ENCODE assay signal across 1 cellular context in the genomic region with DNA sequence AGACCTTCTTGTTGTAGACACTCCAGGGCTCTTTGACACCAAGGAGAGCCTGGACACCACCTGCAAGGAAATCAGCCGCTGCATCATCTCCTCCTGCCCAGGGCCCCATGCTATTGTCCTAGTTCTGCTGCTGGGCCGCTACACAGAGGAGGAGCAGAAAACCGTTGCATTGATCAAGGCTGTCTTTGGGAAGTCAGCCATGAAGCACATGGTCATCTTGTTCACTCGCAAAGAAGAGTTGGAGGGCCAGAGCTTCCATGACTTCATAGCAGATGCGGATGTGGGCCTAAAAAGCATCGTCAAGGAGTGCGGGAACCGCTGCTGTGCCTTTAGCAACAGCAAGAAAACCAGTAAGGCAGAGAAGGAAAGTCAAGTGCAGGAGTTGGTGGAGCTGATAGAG.
TF ChIP-seq lines count a peak whose summit lies in the region.

No MANE protein-coding gene starts in this region.

TF ChIP-seq in GM23338, 12 proteins besides CTCF, POLR2A, EP300 and RAD21 (continued from another document):
- TF ChIP-seq, protein P1, sequence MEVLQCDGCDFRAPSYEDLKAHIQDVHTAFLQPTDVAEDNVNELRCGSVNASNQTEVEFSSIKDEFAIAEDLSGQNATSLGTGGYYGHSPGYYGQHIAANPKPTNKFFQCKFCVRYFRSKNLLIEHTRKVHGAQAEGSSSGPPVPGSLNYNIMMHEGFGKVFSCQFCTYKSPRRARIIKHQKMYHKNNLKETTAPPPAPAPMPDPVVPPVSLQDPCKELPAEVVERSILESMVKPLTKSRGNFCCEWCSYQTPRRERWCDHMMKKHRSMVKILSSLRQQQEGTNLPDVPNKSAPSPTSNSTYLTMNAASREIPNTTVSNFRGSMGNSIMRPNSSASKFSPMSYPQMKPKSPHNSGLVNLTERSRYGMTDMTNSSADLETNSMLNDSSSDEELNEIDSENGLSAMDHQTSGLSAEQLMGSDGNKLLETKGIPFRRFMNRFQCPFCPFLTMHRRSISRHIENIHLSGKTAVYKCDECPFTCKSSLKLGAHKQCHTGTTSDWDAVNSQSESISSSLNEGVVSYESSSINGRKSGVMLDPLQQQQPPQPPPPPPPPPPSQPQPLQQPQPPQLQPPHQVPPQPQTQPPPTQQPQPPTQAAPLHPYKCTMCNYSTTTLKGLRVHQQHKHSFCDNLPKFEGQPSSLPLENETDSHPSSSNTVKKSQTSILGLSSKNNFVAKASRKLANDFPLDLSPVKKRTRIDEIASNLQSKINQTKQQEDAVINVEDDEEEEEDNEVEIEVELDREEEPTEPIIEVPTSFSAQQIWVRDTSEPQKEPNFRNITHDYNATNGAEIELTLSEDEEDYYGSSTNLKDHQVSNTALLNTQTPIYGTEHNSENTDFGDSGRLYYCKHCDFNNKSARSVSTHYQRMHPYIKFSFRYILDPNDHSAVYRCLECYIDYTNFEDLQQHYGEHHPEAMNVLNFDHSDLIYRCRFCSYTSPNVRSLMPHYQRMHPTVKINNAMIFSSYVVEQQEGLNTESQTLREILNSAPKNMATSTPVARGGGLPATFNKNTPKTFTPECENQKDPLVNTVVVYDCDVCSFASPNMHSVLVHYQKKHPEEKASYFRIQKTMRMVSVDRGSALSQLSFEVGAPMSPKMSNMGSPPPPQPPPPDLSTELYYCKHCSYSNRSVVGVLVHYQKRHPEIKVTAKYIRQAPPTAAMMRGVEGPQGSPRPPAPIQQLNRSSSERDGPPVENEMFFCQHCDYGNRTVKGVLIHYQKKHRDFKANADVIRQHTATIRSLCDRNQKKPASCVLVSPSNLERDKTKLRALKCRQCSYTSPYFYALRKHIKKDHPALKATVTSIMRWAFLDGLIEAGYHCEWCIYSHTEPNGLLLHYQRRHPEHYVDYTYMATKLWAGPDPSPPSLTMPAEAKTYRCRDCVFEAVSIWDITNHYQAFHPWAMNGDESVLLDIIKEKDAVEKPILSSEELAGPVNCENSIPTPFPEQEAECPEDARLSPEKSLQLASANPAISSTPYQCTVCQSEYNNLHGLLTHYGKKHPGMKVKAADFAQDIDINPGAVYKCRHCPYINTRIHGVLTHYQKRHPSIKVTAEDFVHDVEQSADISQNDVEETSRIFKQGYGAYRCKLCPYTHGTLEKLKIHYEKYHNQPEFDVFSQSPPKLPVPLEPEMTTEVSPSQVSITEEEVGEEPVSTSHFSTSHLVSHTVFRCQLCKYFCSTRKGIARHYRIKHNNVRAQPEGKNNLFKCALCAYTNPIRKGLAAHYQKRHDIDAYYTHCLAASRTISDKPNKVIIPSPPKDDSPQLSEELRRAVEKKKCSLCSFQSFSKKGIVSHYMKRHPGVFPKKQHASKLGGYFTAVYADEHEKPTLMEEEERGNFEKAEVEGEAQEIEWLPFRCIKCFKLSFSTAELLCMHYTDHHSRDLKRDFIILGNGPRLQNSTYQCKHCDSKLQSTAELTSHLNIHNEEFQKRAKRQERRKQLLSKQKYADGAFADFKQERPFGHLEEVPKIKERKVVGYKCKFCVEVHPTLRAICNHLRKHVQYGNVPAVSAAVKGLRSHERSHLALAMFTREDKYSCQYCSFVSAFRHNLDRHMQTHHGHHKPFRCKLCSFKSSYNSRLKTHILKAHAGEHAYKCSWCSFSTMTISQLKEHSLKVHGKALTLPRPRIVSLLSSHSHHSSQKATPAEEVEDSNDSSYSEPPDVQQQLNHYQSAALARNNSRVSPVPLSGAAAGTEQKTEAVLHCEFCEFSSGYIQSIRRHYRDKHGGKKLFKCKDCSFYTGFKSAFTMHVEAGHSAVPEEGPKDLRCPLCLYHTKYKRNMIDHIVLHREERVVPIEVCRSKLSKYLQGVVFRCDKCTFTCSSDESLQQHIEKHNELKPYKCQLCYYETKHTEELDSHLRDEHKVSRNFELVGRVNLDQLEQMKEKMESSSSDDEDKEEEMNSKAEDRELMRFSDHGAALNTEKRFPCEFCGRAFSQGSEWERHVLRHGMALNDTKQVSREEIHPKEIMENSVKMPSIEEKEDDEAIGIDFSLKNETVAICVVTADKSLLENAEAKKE (CRISPR knock-in tag; IDR thresholded peaks at IDR 0.05), result no peak
- TF ChIP-seq ZNF114 (CRISPR knock-in tag; IDR thresholded peaks at IDR 0.05) (no peak), EZH2phosphoT487 (IDR thresholded peaks at IDR 0.05; ENCODE audit: unreplicated experiment) (no peak), JUNB (IDR thresholded peaks at IDR 0.05; ENCODE audit: unreplicated experiment) (no peak), STAT1 (IDR thresholded peaks at IDR 0.05; ENCODE audit: unreplicated experiment) (no peak), EZH2 (IDR thresholded peaks at IDR 0.05; ENCODE audit: low read depth, unreplicated experiment) (no peak), CREB1 (CRISPR knock-in tag; IDR thresholded peaks at IDR 0.05; ENCODE audit: low read depth) (no peak)
- TF ChIP-seq, protein P2, sequence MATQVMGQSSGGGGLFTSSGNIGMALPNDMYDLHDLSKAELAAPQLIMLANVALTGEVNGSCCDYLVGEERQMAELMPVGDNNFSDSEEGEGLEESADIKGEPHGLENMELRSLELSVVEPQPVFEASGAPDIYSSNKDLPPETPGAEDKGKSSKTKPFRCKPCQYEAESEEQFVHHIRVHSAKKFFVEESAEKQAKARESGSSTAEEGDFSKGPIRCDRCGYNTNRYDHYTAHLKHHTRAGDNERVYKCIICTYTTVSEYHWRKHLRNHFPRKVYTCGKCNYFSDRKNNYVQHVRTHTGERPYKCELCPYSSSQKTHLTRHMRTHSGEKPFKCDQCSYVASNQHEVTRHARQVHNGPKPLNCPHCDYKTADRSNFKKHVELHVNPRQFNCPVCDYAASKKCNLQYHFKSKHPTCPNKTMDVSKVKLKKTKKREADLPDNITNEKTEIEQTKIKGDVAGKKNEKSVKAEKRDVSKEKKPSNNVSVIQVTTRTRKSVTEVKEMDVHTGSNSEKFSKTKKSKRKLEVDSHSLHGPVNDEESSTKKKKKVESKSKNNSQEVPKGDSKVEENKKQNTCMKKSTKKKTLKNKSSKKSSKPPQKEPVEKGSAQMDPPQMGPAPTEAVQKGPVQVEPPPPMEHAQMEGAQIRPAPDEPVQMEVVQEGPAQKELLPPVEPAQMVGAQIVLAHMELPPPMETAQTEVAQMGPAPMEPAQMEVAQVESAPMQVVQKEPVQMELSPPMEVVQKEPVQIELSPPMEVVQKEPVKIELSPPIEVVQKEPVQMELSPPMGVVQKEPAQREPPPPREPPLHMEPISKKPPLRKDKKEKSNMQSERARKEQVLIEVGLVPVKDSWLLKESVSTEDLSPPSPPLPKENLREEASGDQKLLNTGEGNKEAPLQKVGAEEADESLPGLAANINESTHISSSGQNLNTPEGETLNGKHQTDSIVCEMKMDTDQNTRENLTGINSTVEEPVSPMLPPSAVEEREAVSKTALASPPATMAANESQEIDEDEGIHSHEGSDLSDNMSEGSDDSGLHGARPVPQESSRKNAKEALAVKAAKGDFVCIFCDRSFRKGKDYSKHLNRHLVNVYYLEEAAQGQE (IDR thresholded peaks at IDR 0.05; ENCODE audit: unreplicated experiment), result no peak
- TF ChIP-seq, protein P3, sequence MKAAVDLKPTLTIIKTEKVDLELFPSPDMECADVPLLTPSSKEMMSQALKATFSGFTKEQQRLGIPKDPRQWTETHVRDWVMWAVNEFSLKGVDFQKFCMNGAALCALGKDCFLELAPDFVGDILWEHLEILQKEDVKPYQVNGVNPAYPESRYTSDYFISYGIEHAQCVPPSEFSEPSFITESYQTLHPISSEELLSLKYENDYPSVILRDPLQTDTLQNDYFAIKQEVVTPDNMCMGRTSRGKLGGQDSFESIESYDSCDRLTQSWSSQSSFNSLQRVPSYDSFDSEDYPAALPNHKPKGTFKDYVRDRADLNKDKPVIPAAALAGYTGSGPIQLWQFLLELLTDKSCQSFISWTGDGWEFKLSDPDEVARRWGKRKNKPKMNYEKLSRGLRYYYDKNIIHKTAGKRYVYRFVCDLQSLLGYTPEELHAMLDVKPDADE (IDR thresholded peaks at IDR 0.05), result no peak
